In genomic region chr6:91340998-91341397, GRCh38 we compare ENCODE assay signal across 29 cellular contexts.
"Had no signal": no experiment of that assay in that cellular context is flagged by ENCODE, and none has a peak within 500 bp of the region (broad histone marks: within the 10 kb centered on the region; RNA-seq: fewer than 3 reads in every experiment).

No MANE protein-coding gene starts in this region.

- H3K27me3 Mint-ChIP-seq: activated CD4-positive, alpha-beta T cell treated with anti-CD3 and anti-CD28 coated beads, Interleukin-2, amount 10 ng/mL, durations not matched to agents 24 days and 14 days; activated CD8-positive, alpha-beta T cell treated with anti-CD3 and anti-CD28 coated beads for 36 hours; activated naive CD4-positive, alpha-beta T cell treated with anti-CD3 and anti-CD28 coated beads, Interleukin-2, amount 50 U/mL, for 24 hours; activated T-helper 17 cell treated with anti-CD3 and anti-CD28 coated beads, Interleukin-2, amount 50 U/mL, for 72 hours had no signal

- H3K27ac ChIP-seq: adrenal gland, body of pancreas, breast epithelium, PC-9, WERI-Rb-1 had no signal

- H2AFZ ChIP-seq: PC-9 had no signal

- H3K4me1 ChIP-seq: adrenal gland, body of pancreas, breast epithelium had no signal

- H3K4me1 Mint-ChIP-seq: activated CD4-positive, alpha-beta T cell treated with anti-CD3 and anti-CD28 coated beads, Interleukin-2, amount 10 ng/mL, durations not matched to agents 24 days and 14 days; activated naive CD4-positive, alpha-beta T cell treated with anti-CD3 and anti-CD28 coated beads, Interleukin-2, amount 50 U/mL, for 24 hours; activated T-helper 17 cell treated with anti-CD3 and anti-CD28 coated beads, Interleukin-2, amount 50 U/mL, for 72 hours had no signal

- H3K9me3 ChIP-seq: adrenal gland, body of pancreas, breast epithelium had no signal

- H3K4me3 Mint-ChIP-seq: activated CD4-positive, alpha-beta T cell treated with anti-CD3 and anti-CD28 coated beads, Interleukin-2, amount 10 ng/mL, durations not matched to agents 24 days and 14 days; activated CD8-positive, alpha-beta T cell treated with anti-CD3 and anti-CD28 coated beads for 36 hours; activated naive CD4-positive, alpha-beta T cell treated with anti-CD3 and anti-CD28 coated beads, Interleukin-2, amount 50 U/mL, for 24 hours; activated T-cell treated with anti-CD3 and anti-CD28 coated beads, Interleukin-2, amount 50 U/mL, for 72 hours; activated T-helper 17 cell treated with anti-CD3 and anti-CD28 coated beads, Interleukin-2, amount 50 U/mL, for 72 hours had no signal

- H3K36me3 Mint-ChIP-seq: activated naive CD4-positive, alpha-beta T cell treated with anti-CD3 and anti-CD28 coated beads, Interleukin-2, amount 50 U/mL, for 24 hours had no signal

- H3K36me3 ChIP-seq: adrenal gland, breast epithelium, WERI-Rb-1 had no signal

- DNase-seq: activated CD4-positive, alpha-beta T cell treated with anti-CD3 and anti-CD28 coated beads, Interleukin-2, amount 10 ng/mL, durations not matched to agents 24 days and 14 days; activated CD4-positive, alpha-beta T cell treated with anti-CD3 and anti-CD28 coated beads, Interleukin-2, amount 50 U/mL, for 4 hours; activated CD8-positive, alpha-beta T cell treated with anti-CD3 and anti-CD28 coated beads for 36 hours; activated gamma-delta T cell; activated naive CD4-positive, alpha-beta T cell treated with Interleukin-2 at 50 U/mL for 16 hours; activated T-cell treated with anti-CD3 and anti-CD28 coated beads, Interleukin-2, amount 50 U/mL, for 1 hour; activated T-cell treated with anti-CD3 and anti-CD28 coated beads, Interleukin-2, amount 50 U/mL, for 72 hours; adrenal gland; body of pancreas; Karpas-422; NCI-H1048; NCI-H1105 treated with DMSO at 0.1 percent for 48 hours; NCI-H1436; NCI-H1694; NCI-H1930; NCI-H2081 treated with DMSO at 0.1 percent for 48 hours; NCI-H226; NCI-H446 treated with DMSO at 0.1 percent for 48 hours; NCI-H524; PC-9; Right ventricle myocardium superior; SW 1271; T-helper 1 cell; T-helper 2 cell; T-helper 9 cell; WERI-Rb-1 had no signal

- H3K27ac Mint-ChIP-seq: activated CD4-positive, alpha-beta T cell treated with anti-CD3 and anti-CD28 coated beads, Interleukin-2, amount 10 ng/mL, durations not matched to agents 24 days and 14 days; activated CD8-positive, alpha-beta T cell treated with anti-CD3 and anti-CD28 coated beads for 36 hours; activated naive CD4-positive, alpha-beta T cell treated with anti-CD3 and anti-CD28 coated beads, Interleukin-2, amount 50 U/mL, for 24 hours; activated T-cell treated with anti-CD3 and anti-CD28 coated beads, Interleukin-2, amount 50 U/mL, for 72 hours; activated T-helper 17 cell treated with anti-CD3 and anti-CD28 coated beads, Interleukin-2, amount 50 U/mL, for 72 hours had no signal

- H3K4me2 ChIP-seq: PC-9 had no signal

- H3K4me3 ChIP-seq: adrenal gland, body of pancreas, breast epithelium, PC-9 had no signal

- H3K27me3 ChIP-seq: adrenal gland, body of pancreas had no signal

- H3K9me3 Mint-ChIP-seq: activated CD4-positive, alpha-beta T cell treated with anti-CD3 and anti-CD28 coated beads, Interleukin-2, amount 10 ng/mL, durations not matched to agents 24 days and 14 days; activated CD8-positive, alpha-beta T cell treated with anti-CD3 and anti-CD28 coated beads for 36 hours; activated naive CD4-positive, alpha-beta T cell treated with anti-CD3 and anti-CD28 coated beads, Interleukin-2, amount 50 U/mL, for 24 hours; activated T-cell treated with anti-CD3 and anti-CD28 coated beads, Interleukin-2, amount 50 U/mL, for 72 hours; activated T-helper 17 cell treated with anti-CD3 and anti-CD28 coated beads, Interleukin-2, amount 50 U/mL, for 72 hours had no signal
